ENCODE assay signal across 8 cellular contexts in genomic region chr14:77139540-77140342, GRCh38. TPM values are rescaled to one million over a fixed set of nuclear protein-coding genes. Genes with fewer than 3 reads are reported as not detected.
DNase-seq lines count a peak whose midpoint lies in the region; ATAC-seq and TF ChIP-seq lines count a peak whose summit lies in the region.

No MANE protein-coding gene starts in this region.

- H3K27ac ChIP-seq in IMR-90 (ENCODE audit: insufficient read depth, low read length) = no peak overlapping the region
- no peak overlapping the region for H3K27ac ChIP-seq in mesodermal cell (ENCODE audit: low read depth, low read length, severe bottlenecking)
- no peak overlapping the region for H3K27ac ChIP-seq in upper lobe of right lung
- no peak overlapping the region for H3K27ac ChIP-seq in MM.1S (ENCODE audit: low read length)

- POLR2A ChIA-PET in IMR-90 (lab: Charles Lee; ENCODE audit: unreplicated experiment) = no interaction called here

- DNase-seq in DMS79 treated with DMSO at 0.1 percent for 48 hours (lab: John Stamatoyannopoulos, UW) (peak; percentile 80), IMR-90 (no peak), T-helper 17 cell (peak in 2 of 3 donors; percentile 23 to 24), cerebellar cortex (ENCODE audit: low spot score) (peak; percentile 51), upper lobe of right lung (no peak), A172 (ENCODE audit: low spot score) (no peak), MM.1S (no peak)

- H3F3A ChIP-seq in MM.1S (ENCODE audit: insufficient read depth, low read length) = no peaks in the 10 kb centered on the region

- TF ChIP-seq RAD21 in IMR-90 (IDR thresholded peaks at IDR 0.05; ENCODE audit: low read length) = peak; percentile 38; the same call in 1 of the 2 replicates

- ATAC-seq in IMR-90 (ENCODE audit: low read depth) (peak; percentile 60), T-helper 17 cell (peak; percentile 75), upper lobe of right lung (peak; percentile 42)

- CTCF ChIA-PET in IMR-90 (lab: Yijun Ruan, JAX) = interaction anchor here (0.6 kb wide), 1 partner anchor 10 kb away, joined by 3 read pairs; no protein-coding TSS in a partner anchor

- H3K9me2 ChIP-seq in MM.1S (replicated peaks; ENCODE audit: insufficient read depth, low read length) = no peaks in the 10 kb centered on the region

- H4K8ac ChIP-seq in IMR-90 (ENCODE audit: low read depth in 2 of 2, low read length in 2 of 2) = no peak overlapping the region

- no peak for TF ChIP-seq POLR2A in IMR-90 (IDR thresholded peaks at IDR 0.05; ENCODE audit: low read depth, low read length)

- no peak overlapping the region for H4K5ac ChIP-seq in IMR-90 (ENCODE audit: low read depth, low read length)

- no peak overlapping the region for H4K91ac ChIP-seq in IMR-90 (ENCODE audit: insufficient read depth, low read depth, low read length)

- peak overlapping the region; percentile 81 for H3K4me3 Mint-ChIP-seq in T-helper 17 cell

- no peak overlapping the region for H3K23ac ChIP-seq in IMR-90 (ENCODE audit: low read depth, low read length)

- BruUV-seq in IMR-90 (replicated peaks; lab: Mats Ljungman, UMichigan) = no TSS peak

- 5% methylated on average over 13 of the region's 51 CpGs; no CpG with 5 or more reads in 1 of the 2 experiments for WGBS in IMR-90 (ENCODE audit: extremely low coverage in 2 of 2, insufficient read length in 1 of 2), 2 experiments
- 12 to 13% methylated on average over 25 to 27 of the region's 51 CpGs for WGBS in mesodermal cell (ENCODE audit: insufficient coverage in 2 of 2), 2 experiments

- no peak overlapping the region for H3K4ac ChIP-seq in IMR-90 (ENCODE audit: low read depth, low read length)

- H3K36me3 ChIP-seq in IMR-90 (ENCODE audit: control insufficient read depth, insufficient read depth, low read length) (no peaks in the 10 kb centered on the region), mesodermal cell (ENCODE audit: control insufficient read depth, insufficient read depth, low read length) (no peaks in the 10 kb centered on the region), upper lobe of right lung (no peaks in the 10 kb centered on the region), MM.1S (replicated peaks; ENCODE audit: insufficient read depth, low read length) (no peaks in the 10 kb centered on the region)

- H3K27ac Mint-ChIP-seq in T-helper 17 cell = no peak overlapping the region

- no peak overlapping the region for H2AK5ac ChIP-seq in IMR-90 (ENCODE audit: low read depth, low read length)

- H2BK5ac ChIP-seq in IMR-90 (ENCODE audit: low read depth, low read length, poor library complexity, severe bottlenecking) = no peak overlapping the region

- H3K4me1 ChIP-seq in IMR-90 (ENCODE audit: control insufficient read depth, insufficient read depth, low read length) (no peaks in the 10 kb centered on the region; the same call in 1 of the 2 replicates), mesodermal cell (ENCODE audit: control insufficient read depth, insufficient read depth, low read length, poor library complexity, severe bottlenecking) (peaks cover 13% of the 10 kb centered on the region), upper lobe of right lung (peaks cover 13% of the 10 kb centered on the region), MM.1S (ENCODE audit: low read length) (no peaks in the 10 kb centered on the region)

- H2AFZ ChIP-seq in IMR-90 (replicated peaks; ENCODE audit: low read length, poor library complexity) = peak overlapping the region; percentile 68
- no peak overlapping the region for H2AFZ ChIP-seq in MM.1S (ENCODE audit: low read length)

- dilution Hi-C loops in IMR-90 (cut with HindIII; ENCODE audit: low sequenced_read_pairs, unreplicated experiment) = no loop called here

- no peaks in the 10 kb centered on the region for H3K79me2 ChIP-seq in MM.1S (ENCODE audit: low read length)

- H2BK120ac ChIP-seq in IMR-90 (ENCODE audit: low read depth, low read length) = no peak overlapping the region

- no peak overlapping the region for H2BK20ac ChIP-seq in IMR-90 (ENCODE audit: low read depth, low read length)

- H3K18ac ChIP-seq in IMR-90 (ENCODE audit: low read depth, low read length) = no peak overlapping the region

- H3K27me3 ChIP-seq in IMR-90 (ENCODE audit: control insufficient read depth, insufficient read depth, low read length) (peaks cover 70% of the 10 kb centered on the region), upper lobe of right lung (peaks cover 93% of the 10 kb centered on the region), MM.1S (replicated peaks; ENCODE audit: insufficient read depth, low read length) (peaks cover 23% of the 10 kb centered on the region)

- no peak overlapping the region; the same call in 1 of the 2 replicates for H3K4me2 ChIP-seq in IMR-90 (ENCODE audit: low read depth, low read length)
- H3K4me2 ChIP-seq in MM.1S (ENCODE audit: low read depth, low read length) = no peak overlapping the region

- H3K9ac ChIP-seq in IMR-90 (ENCODE audit: low read depth, low read length) (no peak overlapping the region), MM.1S (ENCODE audit: low read length) (no peak overlapping the region)

- peaks cover 9% of the 10 kb centered on the region for H3K36me3 Mint-ChIP-seq in T-helper 17 cell (ENCODE audit: low read depth)

- H3K9me3 ChIP-seq in IMR-90 (ENCODE audit: control insufficient read depth, insufficient read depth, low read length) (no peaks in the 10 kb centered on the region), T-helper 17 cell (ENCODE audit: control insufficient read depth, low read length, poor library complexity, severe bottlenecking) (no peaks in the 10 kb centered on the region), mesodermal cell (ENCODE audit: control insufficient read depth, low read length) (no peaks in the 10 kb centered on the region), upper lobe of right lung (no peaks in the 10 kb centered on the region), MM.1S (replicated peaks; ENCODE audit: insufficient read depth, low read length) (no peaks in the 10 kb centered on the region)

- no peaks in the 10 kb centered on the region for H3K9me1 ChIP-seq in IMR-90 (ENCODE audit: insufficient read depth, low read length)

- H2AK9ac ChIP-seq in IMR-90 (replicated peaks; ENCODE audit: low read depth, low read length, poor library complexity) = no peak overlapping the region

- no peak overlapping the region for H3K14ac ChIP-seq in IMR-90 (replicated peaks; ENCODE audit: low read depth, low read length)

- TF ChIP-seq CTCF in IMR-90 (conservative IDR thresholded peaks at IDR 0.05; ENCODE audit: low read depth, low read length) = peak; percentile 40
- TF ChIP-seq CTCF in upper lobe of right lung (IDR thresholded peaks at IDR 0.05) = peak; percentile 35
- no peak for TF ChIP-seq CTCF in MM.1S (IDR thresholded peaks at IDR 0.05; ENCODE audit: low read length)

- H2BK15ac ChIP-seq in IMR-90 (ENCODE audit: low read depth, low read length) = no peak overlapping the region

- no peak overlapping the region for H3K56ac ChIP-seq in IMR-90 (ENCODE audit: extremely low read depth, insufficient read depth, low read length)

- H3K4me3 ChIP-seq in IMR-90 (ENCODE audit: insufficient read depth, low read depth, low read length) (no peak overlapping the region), mesodermal cell (ENCODE audit: extremely low read depth, insufficient read depth, low read length, poor library complexity, severe bottlenecking) (peak overlapping the region; percentile 44), upper lobe of right lung (no peak overlapping the region), MM.1S (ENCODE audit: low read length) (no peak overlapping the region)

- intact Hi-C loops in IMR-90 (cut with micrococcal nuclease) = no loop called here
- intact Hi-C loops in upper lobe of right lung (cut with DNase I) = no loop called here

- H3K79me1 ChIP-seq in IMR-90 (ENCODE audit: low read depth in 1 of 2, low read length in 2 of 2) = no peaks in the 10 kb centered on the region

- peaks cover 29% of the 10 kb centered on the region for H3K4me1 Mint-ChIP-seq in T-helper 17 cell

- in situ Hi-C loops in IMR-90 (cut with MboI; ENCODE audit: low sequenced_read_pairs) = no loop called here

- peaks cover 77% of the 10 kb centered on the region for H3K27me3 Mint-ChIP-seq in T-helper 17 cell

- H4K20me1 ChIP-seq in IMR-90 (ENCODE audit: insufficient read depth, low read length) = no peaks in the 10 kb centered on the region
- H4K20me1 ChIP-seq in MM.1S (ENCODE audit: insufficient read depth, low read length) = no peaks in the 10 kb centered on the region

TF ChIP-seq in IMR-90, 13 proteins besides CTCF, POLR2A, EP300 and RAD21:
- no peak for TF ChIP-seq FOS (IDR thresholded peaks at IDR 0.05; ENCODE audit: low read depth, low read length)
- TF ChIP-seq SMC3 (IDR thresholded peaks at IDR 0.05; ENCODE audit: low read depth, low read length) = 0 out of 2 replicates have a peak, but pooled peaks have one; percentile 6

RNA-seq across cellular contexts. Expression of gene ZDHHC22, which starts 1.9 kb away (rescaled TPM):
- not detected in 2 replicates for total RNA-seq in IMR-90 (2012; rRNA removed)
- not detected in 2 replicates for polyA plus RNA-seq in IMR-90 (2012; rRNA removed)
- not detected in 2 replicates for polyA plus RNA-seq in IMR-90 (2012; cell fraction: cytosol; rRNA removed)
- polyA plus RNA-seq in IMR-90 (2012; cell fraction: nucleus; rRNA removed; ENCODE audit: low replicate concordance) = not detected in 2 replicates
- total RNA-seq in T-helper 17 cell = not detected
- 1.7 TPM for polyA plus RNA-seq in mesodermal cell (2013, experiment 1 of 2)
- polyA plus RNA-seq in mesodermal cell (2013, experiment 2 of 2) = 1.7 TPM
- not detected for total RNA-seq in upper lobe of right lung
- total RNA-seq in A172 (2014; rRNA removed; shearing (Covaris generic)) = not detected in 2 replicates

RNA-seq across cellular contexts. Expression of gene CIPC, which starts 41.7 kb away (rescaled TPM):
- 12.9 and 13.1 TPM in 2 replicates for total RNA-seq in IMR-90 (2012; rRNA removed)
- 5.6 and 6.6 TPM in 2 replicates for polyA plus RNA-seq in IMR-90 (2012; rRNA removed)
- 2.7 and 2.8 TPM in 2 replicates for polyA plus RNA-seq in IMR-90 (2012; cell fraction: cytosol; rRNA removed)
- 2.8 and 5.9 TPM in 2 replicates for polyA plus RNA-seq in IMR-90 (2012; cell fraction: nucleus; rRNA removed; ENCODE audit: low replicate concordance)
- total RNA-seq in T-helper 17 cell = 10 to 100 TPM; 11.2 to 13.4 TPM
- 11.6 TPM for polyA plus RNA-seq in mesodermal cell (2013, experiment 1 of 2)
- polyA plus RNA-seq in mesodermal cell (2013, experiment 2 of 2) = 12.0 TPM
- total RNA-seq in upper lobe of right lung = 24.9 TPM
- 9.9 and 13.5 TPM in 2 replicates for total RNA-seq in A172 (2014; rRNA removed; shearing (Covaris generic))

RNA-seq across cellular contexts. Expression of gene TMEM63C, which starts 41.9 kb away (rescaled TPM):
- total RNA-seq in IMR-90 (2012; rRNA removed) (under 0.01 TPM in 1 of 2 replicates, not detected in the other), T-helper 17 cell (1 to 10 TPM in 1 of 2 donors, under 1 TPM in 1; 0.65 to 1.1 TPM), upper lobe of right lung (0.06 TPM)
- not detected in 2 replicates for polyA plus RNA-seq in IMR-90 (2012; rRNA removed)
- polyA plus RNA-seq in IMR-90 (2012; cell fraction: cytosol; rRNA removed) = 0.01 TPM in 1 of 2 replicates, not detected in the other
- 0.03 TPM in 1 of 2 replicates, not detected in the other for polyA plus RNA-seq in IMR-90 (2012; cell fraction: nucleus; rRNA removed; ENCODE audit: low replicate concordance)
- 2.5 TPM for polyA plus RNA-seq in mesodermal cell (2013, experiment 1 of 2)
- polyA plus RNA-seq in mesodermal cell (2013, experiment 2 of 2) = 1.8 TPM
- 0.62 and 0.98 TPM in 2 replicates for total RNA-seq in A172 (2014; rRNA removed; shearing (Covaris generic))

Comparison
In these comparisons a context has a peak if more than half of its experiments do, and no peak if none do; other contexts are left out.
1. DNase-seq: peak in DMS79 treated with DMSO at 0.1 percent for 48 hours (single experiment), T-helper 17 cell (2 of 3) and cerebellar cortex (single experiment); none in IMR-90 (single experiment), upper lobe of right lung (single experiment), A172 (single experiment) and MM.1S (single experiment).
2. Peak in every context shown above with its lines, with median percentiles within 50 percentile points of each other: ATAC-seq.